In genomic region chr13:51803422-51804294, GRCh38 we compare ENCODE assay signal across 1 cellular context.
A peak's percentile ranks its signal among the peaks of the same experiment; 100 is the strongest.
TF ChIP-seq lines count a peak whose summit lies in the region.

Gene DHRS12 (minus strand): TSS chr13:51804163. CDS start chr13:51799659, 4,504 bp downstream.

TF ChIP-seq in K562, 482 proteins besides CTCF, POLR2A, EP300 and RAD21 (continued from another document and continues in another):
- TF ChIP-seq THRB (CRISPR knock-in tag; conservative IDR thresholded peaks at IDR 0.05) (no peak), FOSL1 (tag; conservative IDR thresholded peaks at IDR 0.05) (no peak), MIER1 (IDR thresholded peaks at IDR 0.05; ENCODE audit: low read depth) (no peak), NELFE (IDR thresholded peaks at IDR 0.05; ENCODE audit: insufficient read depth, insufficient read length) (no peak), CTBP1 (IDR thresholded peaks at IDR 0.05; ENCODE audit: borderline replicate concordance) (peak; percentile 88), CSDE1 (IDR thresholded peaks at IDR 0.05) (no peak), RHOXF2B (CRISPR knock-in tag; conservative IDR thresholded peaks at IDR 0.05) (no peak), ARID4B (CRISPR knock-in tag; IDR thresholded peaks at IDR 0.05) (peak; percentile 75; the same call in 1 of the 2 replicates), ZNF212 (CRISPR knock-in tag; IDR thresholded peaks at IDR 0.05) (no peak), MGA (IDR thresholded peaks at IDR 0.05) (peak; percentile 65; the same call in 1 of the 2 replicates), ETV1 (tag; conservative IDR thresholded peaks at IDR 0.05; ENCODE audit: low read depth) (peak; percentile 69), ZNF324 (CRISPR knock-in tag; IDR thresholded peaks at IDR 0.05) (no peak), KHSRP (IDR thresholded peaks at IDR 0.05) (no peak), PHF21A (IDR thresholded peaks at IDR 0.05; ENCODE audit: borderline replicate concordance, low read depth) (no peak), HDAC2 (IDR thresholded peaks at IDR 0.05) (0 out of 2 replicates have a peak, but pooled peaks have one; percentile 15), ZNF717 (CRISPR knock-in tag; IDR thresholded peaks at IDR 0.05) (no peak), JUND (IDR thresholded peaks at IDR 0.05; ENCODE audit: borderline replicate concordance, low read depth, low read length) (peak; percentile 79), JUND (tag; IDR thresholded peaks at IDR 0.05; ENCODE audit: borderline replicate concordance, low read depth, low read length) (peak; percentile 55; the same call in 2 of the 3 replicates), PTRF (tag; IDR thresholded peaks at IDR 0.05) (no peak), ELF4 (CRISPR knock-in tag; IDR thresholded peaks at IDR 0.05) (no peak), RREB1 (CRISPR knock-in tag; IDR thresholded peaks at IDR 0.05) (no peak), ZNF512 (tag; IDR thresholded peaks at IDR 0.05) (no peak), NR4A1 (CRISPR knock-in tag; IDR thresholded peaks at IDR 0.05) (no peak), NR4A1 (tag; IDR thresholded peaks at IDR 0.05) (peak; percentile 42; the same call in 1 of the 2 replicates), GTF2A2 (tag; IDR thresholded peaks at IDR 0.05) (no peak), TEAD2 (tag; IDR thresholded peaks at IDR 0.05) (no peak), TGIF2 (CRISPR knock-in tag; IDR thresholded peaks at IDR 0.05) (no peak), ZBTB1 (CRISPR knock-in tag; IDR thresholded peaks at IDR 0.05; ENCODE audit: borderline replicate concordance, low read depth) (peak; percentile 58; the same call in 1 of the 2 replicates), NUFIP1 (IDR thresholded peaks at IDR 0.05; ENCODE audit: partially characterized antibody) (no peak), ZNF280A (IDR thresholded peaks at IDR 0.05; ENCODE audit: low read depth, partially characterized antibody) (no peak)
